In genomic region chr9:71909887-71910601, GRCh38 we compare ENCODE assay signal across 8 cellular contexts.
DNase-seq lines count a peak whose midpoint lies in the region; ATAC-seq and TF ChIP-seq lines count a peak whose summit lies in the region.

No MANE protein-coding gene starts in this region.

- peak overlapping the region; percentile 90 for H3K27ac ChIP-seq in layer of hippocampus (ENCODE audit: low read depth, low read length)

- no peaks in the 10 kb centered on the region for H3K27me3 ChIP-seq in layer of hippocampus (ENCODE audit: control insufficient read depth, insufficient read depth, low read length)

- no peak for TF ChIP-seq CTCF in WI38 (IDR thresholded peaks at IDR 0.05; ENCODE audit: low read depth, low read length)

- ATAC-seq in GM21360 (IDR thresholded peaks at IDR 0.05; ENCODE audit: unreplicated experiment) = peak; percentile 10
- ATAC-seq in HG02610 (IDR thresholded peaks at IDR 0.05; ENCODE audit: unreplicated experiment) = no peak

- H3K4me3 ChIP-seq in WI38 (ENCODE audit: low read depth, low read length) = peak overlapping the region; percentile 91

- DNase-seq in CD1c-positive myeloid dendritic cell (ENCODE audit: extremely low spot score) (peak; percentile 29), Kasumi-1 (lab: John Stamatoyannopoulos, UW) (peak; percentile 32 to 46), dedifferentiated amniotic fluid mesenchymal stem cell (ENCODE audit: extremely low spot score) (peak; percentile 16)
- peak; percentile 9 to 30 for DNase-seq in stimulated activated CD4-positive, alpha-beta T cell treated with anti-CD3 and anti-CD28 coated beads, Interleukin-1b, Interleukin-23, amount 100 ng/mL, for 4 hours (ENCODE audit: low read depth in 2 of 2)
